ENCODE assay signal across 1 cellular context in the genomic region with DNA sequence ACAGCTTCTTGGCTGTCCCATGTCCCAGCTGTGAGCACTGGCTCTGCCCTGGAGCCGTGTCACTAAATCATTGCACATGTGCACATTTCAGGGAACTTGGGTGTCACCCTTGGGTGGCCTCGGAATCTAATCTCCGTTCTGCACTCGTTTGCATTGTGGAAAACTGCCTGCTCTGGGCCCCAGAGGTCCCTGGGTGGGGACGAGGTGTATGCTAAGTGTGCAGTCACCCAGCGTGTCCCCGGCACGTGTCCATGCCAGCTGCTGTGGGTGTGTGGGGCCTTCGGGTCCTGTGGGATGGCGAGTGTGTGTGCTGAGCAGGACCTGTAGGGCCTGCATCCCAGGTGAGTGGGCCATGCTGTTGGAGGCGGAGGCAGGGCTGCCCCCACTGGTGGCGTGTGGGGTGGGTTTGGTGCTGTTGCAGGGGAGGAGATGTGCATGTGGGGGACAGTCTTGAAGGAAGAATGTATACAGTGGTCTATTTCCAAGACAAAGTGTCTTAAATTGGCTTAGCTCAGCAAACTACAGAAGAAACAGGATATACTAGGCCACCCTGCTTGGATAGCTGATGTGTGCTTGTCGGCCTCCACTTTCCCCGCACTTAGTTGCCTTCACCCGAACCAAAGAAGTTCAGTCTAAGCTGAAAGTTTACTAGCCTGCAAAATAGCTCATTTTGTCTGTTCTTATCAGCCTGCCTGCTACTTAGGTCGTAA.
TF ChIP-seq lines count a peak whose summit lies in the region.

No MANE protein-coding gene starts in this region.

TF ChIP-seq in K562, 482 proteins besides CTCF, POLR2A, EP300 and RAD21 (continued from another document and continues in another):
- TF ChIP-seq, protein P1, sequence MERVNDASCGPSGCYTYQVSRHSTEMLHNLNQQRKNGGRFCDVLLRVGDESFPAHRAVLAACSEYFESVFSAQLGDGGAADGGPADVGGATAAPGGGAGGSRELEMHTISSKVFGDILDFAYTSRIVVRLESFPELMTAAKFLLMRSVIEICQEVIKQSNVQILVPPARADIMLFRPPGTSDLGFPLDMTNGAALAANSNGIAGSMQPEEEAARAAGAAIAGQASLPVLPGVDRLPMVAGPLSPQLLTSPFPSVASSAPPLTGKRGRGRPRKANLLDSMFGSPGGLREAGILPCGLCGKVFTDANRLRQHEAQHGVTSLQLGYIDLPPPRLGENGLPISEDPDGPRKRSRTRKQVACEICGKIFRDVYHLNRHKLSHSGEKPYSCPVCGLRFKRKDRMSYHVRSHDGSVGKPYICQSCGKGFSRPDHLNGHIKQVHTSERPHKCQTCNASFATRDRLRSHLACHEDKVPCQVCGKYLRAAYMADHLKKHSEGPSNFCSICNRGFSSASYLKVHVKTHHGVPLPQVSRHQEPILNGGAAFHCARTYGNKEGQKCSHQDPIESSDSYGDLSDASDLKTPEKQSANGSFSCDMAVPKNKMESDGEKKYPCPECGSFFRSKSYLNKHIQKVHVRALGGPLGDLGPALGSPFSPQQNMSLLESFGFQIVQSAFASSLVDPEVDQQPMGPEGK (CRISPR knock-in tag; IDR thresholded peaks at IDR 0.05; ENCODE audit: borderline replicate concordance) = no peak
- TF ChIP-seq JUND (IDR thresholded peaks at IDR 0.05; ENCODE audit: borderline replicate concordance, low read depth, low read length) (no peak), JUND (tag; IDR thresholded peaks at IDR 0.05; ENCODE audit: borderline replicate concordance, low read depth, low read length) (no peak; the same call in 2 of the 3 replicates), HDAC6 (IDR thresholded peaks at IDR 0.05; ENCODE audit: low read depth, low read length) (no peak), TRIM28 (IDR thresholded peaks at IDR 0.05) (no peak), EWSR1 (IDR thresholded peaks at IDR 0.05; ENCODE audit: borderline replicate concordance, low read depth, partially characterized antibody) (no peak), ZNF551 (CRISPR knock-in tag; IDR thresholded peaks at IDR 0.05) (no peak), ZNF766 (CRISPR knock-in tag; conservative IDR thresholded peaks at IDR 0.05) (no peak), NR1H2 (CRISPR knock-in tag; IDR thresholded peaks at IDR 0.05) (no peak), CBFA2T2 (conservative IDR thresholded peaks at IDR 0.05) (peak; percentile 77), JUNB (CRISPR knock-in tag; conservative IDR thresholded peaks at IDR 0.05) (no peak), ZNF23 (CRISPR knock-in tag; IDR thresholded peaks at IDR 0.05) (no peak), GTF2F1 (IDR thresholded peaks at IDR 0.05; ENCODE audit: low read depth, low read length) (no peak), BRF1 (IDR thresholded peaks at IDR 0.05; ENCODE audit: borderline replicate concordance, extremely low read depth, insufficient read length) (no peak), MTA2 (IDR thresholded peaks at IDR 0.05; ENCODE audit: low read depth) (no peak; the same call in 1 of the 2 replicates), SIN3B (IDR thresholded peaks at IDR 0.05; ENCODE audit: low read depth) (no peak), E2F3 (CRISPR knock-in tag; IDR thresholded peaks at IDR 0.05) (no peak), RCOR1 (IDR thresholded peaks at IDR 0.05; ENCODE audit: borderline replicate concordance in 1 of 2, low read depth in 2 of 2, low read length in 2 of 2) (peak; percentile 88 to 94), MYC (IDR thresholded peaks at IDR 0.05; ENCODE audit: low read depth, low read length) (peak; percentile 59), MYC (CRISPR knock-in tag; IDR thresholded peaks at IDR 0.05; ENCODE audit: borderline replicate concordance, low read depth) (no peak), ZNF175 (CRISPR knock-in tag; IDR thresholded peaks at IDR 0.05; ENCODE audit: low read depth) (no peak), ZNF561 (CRISPR knock-in tag; conservative IDR thresholded peaks at IDR 0.05) (no peak), MYNN (IDR thresholded peaks at IDR 0.05) (no peak; the same call in 1 of the 2 replicates), MYNN (CRISPR knock-in tag; IDR thresholded peaks at IDR 0.05) (no peak), HDAC8 (tag; IDR thresholded peaks at IDR 0.05) (no peak), ZNF133 (CRISPR knock-in tag; IDR thresholded peaks at IDR 0.05) (no peak), TRIM24 (IDR thresholded peaks at IDR 0.05) (0 out of 4 replicates have a peak, but pooled peaks of 1 of the 2 experiments have one; percentile 25), SMARCC2 (IDR thresholded peaks at IDR 0.05; ENCODE audit: low read depth) (no peak), SNIP1 (IDR thresholded peaks at IDR 0.05; ENCODE audit: low read depth) (no peak), LEF1 (IDR thresholded peaks at IDR 0.05) (no peak), MAZ (CRISPR knock-in tag; conservative IDR thresholded peaks at IDR 0.05 in 1 of 2, IDR thresholded peaks at IDR 0.05 in 1 of 2) (no peak), MXI1 (IDR thresholded peaks at IDR 0.05; ENCODE audit: low read depth, low read length) (peak; percentile 68; the same call in 1 of the 2 replicates), ZNF134 (CRISPR knock-in tag; conservative IDR thresholded peaks at IDR 0.05) (no peak), ZNF695 (CRISPR knock-in tag; IDR thresholded peaks at IDR 0.05) (no peak), ZNF830 (CRISPR knock-in tag; IDR thresholded peaks at IDR 0.05) (no peak), CTBP1 (IDR thresholded peaks at IDR 0.05; ENCODE audit: borderline replicate concordance) (peak; percentile 39; the same call in 1 of the 2 replicates), SAFB (IDR thresholded peaks at IDR 0.05; ENCODE audit: borderline replicate concordance, low read depth, low read length) (no peak)
- TF ChIP-seq, protein P2, sequence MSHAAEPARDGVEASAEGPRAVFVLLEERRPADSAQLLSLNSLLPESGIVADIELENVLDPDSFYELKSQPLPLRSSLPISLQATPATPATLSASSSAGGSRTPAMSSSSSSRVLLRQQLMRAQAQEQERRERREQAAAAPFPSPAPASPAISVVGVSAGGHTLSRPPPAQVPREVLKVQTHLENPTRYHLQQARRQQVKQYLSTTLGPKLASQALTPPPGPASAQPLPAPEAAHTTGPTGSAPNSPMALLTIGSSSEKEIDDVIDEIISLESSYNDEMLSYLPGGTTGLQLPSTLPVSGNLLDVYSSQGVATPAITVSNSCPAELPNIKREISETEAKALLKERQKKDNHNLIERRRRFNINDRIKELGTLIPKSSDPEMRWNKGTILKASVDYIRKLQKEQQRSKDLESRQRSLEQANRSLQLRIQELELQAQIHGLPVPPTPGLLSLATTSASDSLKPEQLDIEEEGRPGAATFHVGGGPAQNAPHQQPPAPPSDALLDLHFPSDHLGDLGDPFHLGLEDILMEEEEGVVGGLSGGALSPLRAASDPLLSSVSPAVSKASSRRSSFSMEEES (CRISPR knock-in tag; IDR thresholded peaks at IDR 0.05) = no peak
- TF ChIP-seq, protein P3, sequence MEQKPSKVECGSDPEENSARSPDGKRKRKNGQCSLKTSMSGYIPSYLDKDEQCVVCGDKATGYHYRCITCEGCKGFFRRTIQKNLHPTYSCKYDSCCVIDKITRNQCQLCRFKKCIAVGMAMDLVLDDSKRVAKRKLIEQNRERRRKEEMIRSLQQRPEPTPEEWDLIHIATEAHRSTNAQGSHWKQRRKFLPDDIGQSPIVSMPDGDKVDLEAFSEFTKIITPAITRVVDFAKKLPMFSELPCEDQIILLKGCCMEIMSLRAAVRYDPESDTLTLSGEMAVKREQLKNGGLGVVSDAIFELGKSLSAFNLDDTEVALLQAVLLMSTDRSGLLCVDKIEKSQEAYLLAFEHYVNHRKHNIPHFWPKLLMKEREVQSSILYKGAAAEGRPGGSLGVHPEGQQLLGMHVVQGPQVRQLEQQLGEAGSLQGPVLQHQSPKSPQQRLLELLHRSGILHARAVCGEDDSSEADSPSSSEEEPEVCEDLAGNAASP (IDR thresholded peaks at IDR 0.05) = no peak
- TF ChIP-seq, protein P4, sequence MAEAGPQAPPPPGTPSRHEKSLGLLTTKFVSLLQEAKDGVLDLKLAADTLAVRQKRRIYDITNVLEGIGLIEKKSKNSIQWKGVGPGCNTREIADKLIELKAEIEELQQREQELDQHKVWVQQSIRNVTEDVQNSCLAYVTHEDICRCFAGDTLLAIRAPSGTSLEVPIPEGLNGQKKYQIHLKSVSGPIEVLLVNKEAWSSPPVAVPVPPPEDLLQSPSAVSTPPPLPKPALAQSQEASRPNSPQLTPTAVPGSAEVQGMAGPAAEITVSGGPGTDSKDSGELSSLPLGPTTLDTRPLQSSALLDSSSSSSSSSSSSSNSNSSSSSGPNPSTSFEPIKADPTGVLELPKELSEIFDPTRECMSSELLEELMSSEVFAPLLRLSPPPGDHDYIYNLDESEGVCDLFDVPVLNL (CRISPR knock-in tag; IDR thresholded peaks at IDR 0.05; ENCODE audit: low read depth) = no peak
- TF ChIP-seq, protein P5, sequence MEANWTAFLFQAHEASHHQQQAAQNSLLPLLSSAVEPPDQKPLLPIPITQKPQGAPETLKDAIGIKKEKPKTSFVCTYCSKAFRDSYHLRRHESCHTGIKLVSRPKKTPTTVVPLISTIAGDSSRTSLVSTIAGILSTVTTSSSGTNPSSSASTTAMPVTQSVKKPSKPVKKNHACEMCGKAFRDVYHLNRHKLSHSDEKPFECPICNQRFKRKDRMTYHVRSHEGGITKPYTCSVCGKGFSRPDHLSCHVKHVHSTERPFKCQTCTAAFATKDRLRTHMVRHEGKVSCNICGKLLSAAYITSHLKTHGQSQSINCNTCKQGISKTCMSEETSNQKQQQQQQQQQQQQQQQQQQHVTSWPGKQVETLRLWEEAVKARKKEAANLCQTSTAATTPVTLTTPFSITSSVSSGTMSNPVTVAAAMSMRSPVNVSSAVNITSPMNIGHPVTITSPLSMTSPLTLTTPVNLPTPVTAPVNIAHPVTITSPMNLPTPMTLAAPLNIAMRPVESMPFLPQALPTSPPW (CRISPR knock-in tag; IDR thresholded peaks at IDR 0.05) = no peak
- TF ChIP-seq, protein P6, sequence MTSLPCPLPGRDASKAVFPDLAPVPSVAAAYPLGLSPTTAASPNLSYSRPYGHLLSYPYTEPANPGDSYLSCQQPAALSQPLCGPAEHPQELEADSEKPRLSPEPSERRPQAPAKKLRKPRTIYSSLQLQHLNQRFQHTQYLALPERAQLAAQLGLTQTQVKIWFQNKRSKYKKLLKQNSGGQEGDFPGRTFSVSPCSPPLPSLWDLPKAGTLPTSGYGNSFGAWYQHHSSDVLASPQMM (CRISPR knock-in tag; IDR thresholded peaks at IDR 0.05) = no peak
- TF ChIP-seq, protein P7, sequence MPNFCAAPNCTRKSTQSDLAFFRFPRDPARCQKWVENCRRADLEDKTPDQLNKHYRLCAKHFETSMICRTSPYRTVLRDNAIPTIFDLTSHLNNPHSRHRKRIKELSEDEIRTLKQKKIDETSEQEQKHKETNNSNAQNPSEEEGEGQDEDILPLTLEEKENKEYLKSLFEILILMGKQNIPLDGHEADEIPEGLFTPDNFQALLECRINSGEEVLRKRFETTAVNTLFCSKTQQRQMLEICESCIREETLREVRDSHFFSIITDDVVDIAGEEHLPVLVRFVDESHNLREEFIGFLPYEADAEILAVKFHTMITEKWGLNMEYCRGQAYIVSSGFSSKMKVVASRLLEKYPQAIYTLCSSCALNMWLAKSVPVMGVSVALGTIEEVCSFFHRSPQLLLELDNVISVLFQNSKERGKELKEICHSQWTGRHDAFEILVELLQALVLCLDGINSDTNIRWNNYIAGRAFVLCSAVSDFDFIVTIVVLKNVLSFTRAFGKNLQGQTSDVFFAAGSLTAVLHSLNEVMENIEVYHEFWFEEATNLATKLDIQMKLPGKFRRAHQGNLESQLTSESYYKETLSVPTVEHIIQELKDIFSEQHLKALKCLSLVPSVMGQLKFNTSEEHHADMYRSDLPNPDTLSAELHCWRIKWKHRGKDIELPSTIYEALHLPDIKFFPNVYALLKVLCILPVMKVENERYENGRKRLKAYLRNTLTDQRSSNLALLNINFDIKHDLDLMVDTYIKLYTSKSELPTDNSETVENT (CRISPR knock-in tag; IDR thresholded peaks at IDR 0.05) = peak; percentile 68; the same call in 1 of the 2 replicates
- TF ChIP-seq, protein P8, sequence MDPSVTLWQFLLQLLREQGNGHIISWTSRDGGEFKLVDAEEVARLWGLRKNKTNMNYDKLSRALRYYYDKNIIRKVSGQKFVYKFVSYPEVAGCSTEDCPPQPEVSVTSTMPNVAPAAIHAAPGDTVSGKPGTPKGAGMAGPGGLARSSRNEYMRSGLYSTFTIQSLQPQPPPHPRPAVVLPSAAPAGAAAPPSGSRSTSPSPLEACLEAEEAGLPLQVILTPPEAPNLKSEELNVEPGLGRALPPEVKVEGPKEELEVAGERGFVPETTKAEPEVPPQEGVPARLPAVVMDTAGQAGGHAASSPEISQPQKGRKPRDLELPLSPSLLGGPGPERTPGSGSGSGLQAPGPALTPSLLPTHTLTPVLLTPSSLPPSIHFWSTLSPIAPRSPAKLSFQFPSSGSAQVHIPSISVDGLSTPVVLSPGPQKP (CRISPR knock-in tag; IDR thresholded peaks at IDR 0.05) = no peak
- TF ChIP-seq, protein P9, sequence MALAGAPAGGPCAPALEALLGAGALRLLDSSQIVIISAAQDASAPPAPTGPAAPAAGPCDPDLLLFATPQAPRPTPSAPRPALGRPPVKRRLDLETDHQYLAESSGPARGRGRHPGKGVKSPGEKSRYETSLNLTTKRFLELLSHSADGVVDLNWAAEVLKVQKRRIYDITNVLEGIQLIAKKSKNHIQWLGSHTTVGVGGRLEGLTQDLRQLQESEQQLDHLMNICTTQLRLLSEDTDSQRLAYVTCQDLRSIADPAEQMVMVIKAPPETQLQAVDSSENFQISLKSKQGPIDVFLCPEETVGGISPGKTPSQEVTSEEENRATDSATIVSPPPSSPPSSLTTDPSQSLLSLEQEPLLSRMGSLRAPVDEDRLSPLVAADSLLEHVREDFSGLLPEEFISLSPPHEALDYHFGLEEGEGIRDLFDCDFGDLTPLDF (CRISPR knock-in tag; IDR thresholded peaks at IDR 0.05) = no peak
- TF ChIP-seq, protein P10, sequence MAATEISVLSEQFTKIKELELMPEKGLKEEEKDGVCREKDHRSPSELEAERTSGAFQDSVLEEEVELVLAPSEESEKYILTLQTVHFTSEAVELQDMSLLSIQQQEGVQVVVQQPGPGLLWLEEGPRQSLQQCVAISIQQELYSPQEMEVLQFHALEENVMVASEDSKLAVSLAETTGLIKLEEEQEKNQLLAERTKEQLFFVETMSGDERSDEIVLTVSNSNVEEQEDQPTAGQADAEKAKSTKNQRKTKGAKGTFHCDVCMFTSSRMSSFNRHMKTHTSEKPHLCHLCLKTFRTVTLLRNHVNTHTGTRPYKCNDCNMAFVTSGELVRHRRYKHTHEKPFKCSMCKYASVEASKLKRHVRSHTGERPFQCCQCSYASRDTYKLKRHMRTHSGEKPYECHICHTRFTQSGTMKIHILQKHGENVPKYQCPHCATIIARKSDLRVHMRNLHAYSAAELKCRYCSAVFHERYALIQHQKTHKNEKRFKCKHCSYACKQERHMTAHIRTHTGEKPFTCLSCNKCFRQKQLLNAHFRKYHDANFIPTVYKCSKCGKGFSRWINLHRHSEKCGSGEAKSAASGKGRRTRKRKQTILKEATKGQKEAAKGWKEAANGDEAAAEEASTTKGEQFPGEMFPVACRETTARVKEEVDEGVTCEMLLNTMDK (IDR thresholded peaks at IDR 0.05; ENCODE audit: borderline replicate concordance, insufficient read depth, low read depth, low read length, poor library complexity, severe bottlenecking) = no peak
- TF ChIP-seq, protein P11, sequence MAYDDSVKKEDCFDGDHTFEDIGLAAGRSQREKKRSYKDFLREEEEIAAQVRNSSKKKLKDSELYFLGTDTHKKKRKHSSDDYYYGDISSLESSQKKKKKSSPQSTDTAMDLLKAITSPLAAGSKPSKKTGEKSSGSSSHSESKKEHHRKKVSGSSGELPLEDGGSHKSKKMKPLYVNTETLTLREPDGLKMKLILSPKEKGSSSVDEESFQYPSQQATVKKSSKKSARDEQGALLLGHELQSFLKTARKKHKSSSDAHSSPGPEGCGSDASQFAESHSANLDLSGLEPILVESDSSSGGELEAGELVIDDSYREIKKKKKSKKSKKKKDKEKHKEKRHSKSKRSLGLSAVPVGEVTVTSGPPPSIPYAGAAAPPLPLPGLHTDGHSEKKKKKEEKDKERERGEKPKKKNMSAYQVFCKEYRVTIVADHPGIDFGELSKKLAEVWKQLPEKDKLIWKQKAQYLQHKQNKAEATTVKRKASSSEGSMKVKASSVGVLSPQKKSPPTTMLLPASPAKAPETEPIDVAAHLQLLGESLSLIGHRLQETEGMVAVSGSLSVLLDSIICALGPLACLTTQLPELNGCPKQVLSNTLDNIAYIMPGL (CRISPR knock-in tag; IDR thresholded peaks at IDR 0.05) = no peak
